20 cellular contexts compared by ENCODE assay signal in genomic region chr3:29937185-29937584, GRCh38.
A peak's percentile ranks its signal among the peaks of the same experiment; 100 is the strongest.
DNase-seq lines count a peak whose midpoint lies in the region; FAIRE-seq and TF ChIP-seq lines count a peak whose summit lies in the region.
"Had no signal": no experiment of that assay in that cellular context is flagged by ENCODE, and none has a peak within 500 bp of the region (broad histone marks: within the 10 kb centered on the region; RNA-seq: fewer than 3 reads in every experiment).

No MANE protein-coding gene starts in this region.

- intact Hi-C loops in A673 (cut with micrococcal nuclease; ENCODE audit: unreplicated experiment): no loop called here
- intact Hi-C loops in activated naive CD4-positive, alpha-beta T cell treated with anti-CD3 and anti-CD28 coated beads for 36 hours (cut with micrococcal nuclease): loop anchor here (5.0 kb wide), 1 partner anchor 255 kb away; no protein-coding TSS in a partner anchor
- intact Hi-C loops in activated CD4-positive, alpha-beta memory T cell treated with anti-CD3 and anti-CD28 coated beads for 36 hours (cut with micrococcal nuclease): no loop called here

- H3K9ac ChIP-seq in astrocyte (ENCODE audit: low read length): no peak overlapping the region

- BruUV-seq in A673 (replicated peaks; lab: Mats Ljungman, UMichigan): no TSS peak

- H3K27ac Mint-ChIP-seq in astrocyte (ENCODE audit: unreplicated experiment): no peak overlapping the region
- no peak overlapping the region for H3K27ac Mint-ChIP-seq in activated naive CD4-positive, alpha-beta T cell treated with anti-CD3 and anti-CD28 coated beads for 36 hours
- no peak overlapping the region for H3K27ac Mint-ChIP-seq in activated CD4-positive, alpha-beta memory T cell treated with anti-CD3 and anti-CD28 coated beads for 36 hours
- H3K27ac Mint-ChIP-seq: activated CD4-positive, alpha-beta T cell treated with anti-CD3 and anti-CD28 coated beads, Interleukin-2, amount 10 ng/mL, durations not matched to agents 7 days and 5 days; CD4-positive, alpha-beta memory T cell; dendritic cell treated with granulocyte-macrophage colony-stimulating factor and Interleukin-4, amounts not matched to agents 40 ng/mL and 50 ng/mL, for 4 days; nephron progenitor cell; stimulated activated naive CD8-positive, alpha-beta T cell treated with anti-CD3 and anti-CD28 coated beads, Interleukin-15, Interleukin-2, amounts not matched to agents 100 ng/mL and 50 ng/mL, for 24 hours had no signal

- TF ChIP-seq CTCF in A673 (conservative IDR thresholded peaks at IDR 0.05; ENCODE audit: low read depth, low read length): no peak
- TF ChIP-seq CTCF in astrocyte (IDR thresholded peaks at IDR 0.05; ENCODE audit: insufficient read depth, low read depth, low read length): no peak
- TF ChIP-seq CTCF in foreskin fibroblast (IDR thresholded peaks at IDR 0.05; ENCODE audit: low read depth, low read length): no peak

- H4K20me1 ChIP-seq in astrocyte (ENCODE audit: insufficient read depth, low read length): no peaks in the 10 kb centered on the region

- in situ Hi-C loops in G401 (cut with HindIII; ENCODE audit: low sequenced_read_pairs): no loop called here

- CTCF ChIA-PET in A673 (lab: Charles Lee): no interaction called here
- CTCF ChIA-PET in activated naive CD4-positive, alpha-beta T cell treated with anti-CD3 and anti-CD28 coated beads for 36 hours (lab: Charles Lee): no interaction called here
- CTCF ChIA-PET in activated CD4-positive, alpha-beta memory T cell treated with anti-CD3 and anti-CD28 coated beads for 36 hours (lab: Charles Lee): no interaction called here

- peaks cover 6% of the 10 kb centered on the region for H3K4me1 Mint-ChIP-seq in astrocyte (ENCODE audit: low read depth, unreplicated experiment)
- peaks cover 5% of the 10 kb centered on the region for H3K4me1 Mint-ChIP-seq in activated naive CD4-positive, alpha-beta T cell treated with anti-CD3 and anti-CD28 coated beads for 36 hours (ENCODE audit: low read depth)
- peaks cover 3% of the 10 kb centered on the region for H3K4me1 Mint-ChIP-seq in activated CD4-positive, alpha-beta memory T cell treated with anti-CD3 and anti-CD28 coated beads for 36 hours (ENCODE audit: low read depth)
- H3K4me1 Mint-ChIP-seq: CD4-positive, alpha-beta memory T cell; nephron progenitor cell had no signal

- no peaks in the 10 kb centered on the region for H3K9me3 Mint-ChIP-seq in astrocyte (ENCODE audit: unreplicated experiment)
- no peaks in the 10 kb centered on the region for H3K9me3 Mint-ChIP-seq in activated naive CD4-positive, alpha-beta T cell treated with anti-CD3 and anti-CD28 coated beads for 36 hours
- H3K9me3 Mint-ChIP-seq in activated CD4-positive, alpha-beta memory T cell treated with anti-CD3 and anti-CD28 coated beads for 36 hours: no peaks in the 10 kb centered on the region
- H3K9me3 Mint-ChIP-seq: activated CD4-positive, alpha-beta T cell treated with anti-CD3 and anti-CD28 coated beads, Interleukin-2, amount 10 ng/mL, durations not matched to agents 7 days and 5 days; CD4-positive, alpha-beta memory T cell; dendritic cell treated with granulocyte-macrophage colony-stimulating factor and Interleukin-4, amounts not matched to agents 40 ng/mL and 50 ng/mL, for 4 days; nephron progenitor cell; stimulated activated naive CD8-positive, alpha-beta T cell treated with anti-CD3 and anti-CD28 coated beads, Interleukin-15, Interleukin-2, amounts not matched to agents 100 ng/mL and 50 ng/mL, for 24 hours had no signal

- no peak overlapping the region for H2AFZ ChIP-seq in astrocyte (ENCODE audit: low read depth, low read length)

- H3K36me3 ChIP-seq in A673 (ENCODE audit: insufficient read depth, low read length, poor library complexity, severe bottlenecking): no peaks in the 10 kb centered on the region
- H3K36me3 ChIP-seq in astrocyte (ENCODE audit: insufficient read depth, low read length): no peaks in the 10 kb centered on the region
- H3K36me3 ChIP-seq: Peyer's patch had no signal

- no peaks in the 10 kb centered on the region for H3K9me3 ChIP-seq in A673 (ENCODE audit: low read depth, low read length, poor library complexity, severe bottlenecking)
- H3K9me3 ChIP-seq in astrocyte (ENCODE audit: insufficient read depth, low read depth, low read length): no peaks in the 10 kb centered on the region
- H3K9me3 ChIP-seq: ascending aorta, esophagus muscularis mucosa, Peyer's patch had no signal

- FAIRE-seq in astrocyte (lab: Jason Lieb, UNC) (no peak), GM19239 (lab: Jason Lieb, UNC) (no peak)

- no peak overlapping the region for H3K4me3 Mint-ChIP-seq in astrocyte (ENCODE audit: unreplicated experiment)
- no peak overlapping the region for H3K4me3 Mint-ChIP-seq in activated naive CD4-positive, alpha-beta T cell treated with anti-CD3 and anti-CD28 coated beads for 36 hours
- no peak overlapping the region for H3K4me3 Mint-ChIP-seq in activated CD4-positive, alpha-beta memory T cell treated with anti-CD3 and anti-CD28 coated beads for 36 hours
- H3K4me3 Mint-ChIP-seq: activated CD4-positive, alpha-beta T cell treated with anti-CD3 and anti-CD28 coated beads, Interleukin-2, amount 10 ng/mL, durations not matched to agents 7 days and 5 days; CD4-positive, alpha-beta memory T cell; dendritic cell treated with granulocyte-macrophage colony-stimulating factor and Interleukin-4, amounts not matched to agents 40 ng/mL and 50 ng/mL, for 4 days; nephron progenitor cell; stimulated activated naive CD8-positive, alpha-beta T cell treated with anti-CD3 and anti-CD28 coated beads, Interleukin-15, Interleukin-2, amounts not matched to agents 100 ng/mL and 50 ng/mL, for 24 hours had no signal

- TF ChIP-seq EP300 in Ishikawa (IDR thresholded peaks at IDR 0.05; ENCODE audit: borderline replicate concordance): no peak

- H3K4me1 ChIP-seq in A673 (ENCODE audit: insufficient read depth, low read length, poor library complexity, severe bottlenecking) (peaks cover 11% of the 10 kb centered on the region), astrocyte (ENCODE audit: insufficient read depth, low read length) (peaks cover 2% of the 10 kb centered on the region)
- H3K4me1 ChIP-seq: Peyer's patch had no signal

- H3K4me3 ChIP-seq in A673 (ENCODE audit: low read depth, low read length, poor library complexity, severe bottlenecking) (no peak overlapping the region), astrocyte (ENCODE audit: insufficient read depth, low read depth, low read length) (no peak overlapping the region), foreskin fibroblast (ENCODE audit: low read depth in 1 of 2, low read length in 2 of 2) (no peak overlapping the region)
- H3K4me3 ChIP-seq: ascending aorta, esophagus muscularis mucosa, Peyer's patch had no signal

- TF ChIP-seq RAD21 in Ishikawa (IDR thresholded peaks at IDR 0.05; ENCODE audit: low read depth): no peak

- no peak overlapping the region for H3K4me2 ChIP-seq in astrocyte (ENCODE audit: low read length)

- no peaks in the 10 kb centered on the region for H3K79me2 ChIP-seq in astrocyte (ENCODE audit: insufficient read depth, low read length)

- H3K36me3 Mint-ChIP-seq in astrocyte (ENCODE audit: low read depth, unreplicated experiment): no peaks in the 10 kb centered on the region
- H3K36me3 Mint-ChIP-seq in activated naive CD4-positive, alpha-beta T cell treated with anti-CD3 and anti-CD28 coated beads for 36 hours (ENCODE audit: low read depth): no peaks in the 10 kb centered on the region
- H3K36me3 Mint-ChIP-seq in activated CD4-positive, alpha-beta memory T cell treated with anti-CD3 and anti-CD28 coated beads for 36 hours: no peaks in the 10 kb centered on the region
- H3K36me3 Mint-ChIP-seq: CD4-positive, alpha-beta memory T cell had no signal

- peak; percentile 50 for DNase-seq in A673 (ENCODE audit: low spot score)
- DNase-seq in astrocyte (ENCODE audit: low read depth): peak; percentile 8
- peak; percentile 26 to 59 for DNase-seq in foreskin fibroblast
- no peak for DNase-seq in GM19239 (ENCODE audit: insufficient read length, low spot score)
- DNase-seq in activated naive CD4-positive, alpha-beta T cell treated with anti-CD3 and anti-CD28 coated beads for 36 hours: no peak
- no peak for DNase-seq in activated CD4-positive, alpha-beta memory T cell treated with anti-CD3 and anti-CD28 coated beads for 36 hours
- DNase-seq in G401 (ENCODE audit: low spot score): no peak
- DNase-seq: activated CD4-positive, alpha-beta T cell treated with anti-CD3 and anti-CD28 coated beads, Interleukin-2, amount 10 ng/mL, durations not matched to agents 7 days and 5 days; CD4-positive, alpha-beta memory T cell; DMS79; hippocampal formation; kidney glomerular epithelial cell; NCI-H1417 treated with DMSO at 0.1 percent for 48 hours; nephron progenitor cell; Peyer's patch had no signal

- POLR2A ChIA-PET in A673 (lab: Charles Lee; ENCODE audit: low non-redundant PET): no interaction called here
- POLR2A ChIA-PET in activated CD4-positive, alpha-beta memory T cell treated with anti-CD3 and anti-CD28 coated beads for 36 hours (lab: Charles Lee): no interaction called here

- no peaks in the 10 kb centered on the region for H3K27me3 ChIP-seq in A673 (replicated peaks; ENCODE audit: insufficient read depth, low read depth, low read length, poor library complexity)
- no peaks in the 10 kb centered on the region for H3K27me3 ChIP-seq in astrocyte (ENCODE audit: insufficient read depth, low read length)
- H3K27me3 ChIP-seq: ascending aorta, esophagus muscularis mucosa, Peyer's patch had no signal

- no peak overlapping the region for H3K27ac ChIP-seq in A673 (ENCODE audit: low read depth, low read length, poor library complexity, severe bottlenecking)
- H3K27ac ChIP-seq in astrocyte (ENCODE audit: low read depth, low read length): no peak overlapping the region
- H3K27ac ChIP-seq: ascending aorta, esophagus muscularis mucosa, Peyer's patch had no signal

- no peaks in the 10 kb centered on the region for H3K27me3 Mint-ChIP-seq in astrocyte (ENCODE audit: low read depth, unreplicated experiment)
- H3K27me3 Mint-ChIP-seq in activated naive CD4-positive, alpha-beta T cell treated with anti-CD3 and anti-CD28 coated beads for 36 hours (ENCODE audit: low read depth): peaks cover 16% of the 10 kb centered on the region
- peaks cover 14% of the 10 kb centered on the region for H3K27me3 Mint-ChIP-seq in activated CD4-positive, alpha-beta memory T cell treated with anti-CD3 and anti-CD28 coated beads for 36 hours
- H3K27me3 Mint-ChIP-seq: dendritic cell treated with granulocyte-macrophage colony-stimulating factor and Interleukin-4, amounts not matched to agents 40 ng/mL and 50 ng/mL, for 4 days had no signal

TF ChIP-seq in Ishikawa, 13 proteins besides CTCF, POLR2A, EP300 and RAD21 (continues in another document):
- TF ChIP-seq CREB1 (IDR thresholded peaks at IDR 0.05; ENCODE audit: low read depth): no peak

Comparison
In these comparisons a context has a peak if more than half of its experiments do, and no peak if none do; other contexts are left out.
1. DNase-seq: peak in A673 (single experiment), astrocyte (single experiment) and foreskin fibroblast (2 of 2); none in GM19239 (single experiment), activated naive CD4-positive, alpha-beta T cell treated with anti-CD3 and anti-CD28 coated beads for 36 hours (single experiment), activated CD4-positive, alpha-beta memory T cell treated with anti-CD3 and anti-CD28 coated beads for 36 hours (single experiment) and G401 (single experiment).